ENCODE assay signal across 10 cellular contexts in genomic region chr6:7219310-7219709, GRCh38.
DNase-seq lines count a peak whose midpoint lies in the region; ATAC-seq and TF ChIP-seq lines count a peak whose summit lies in the region.
"Had no signal": no experiment of that assay in that cellular context is flagged by ENCODE, and none has a peak within 500 bp of the region (broad histone marks: within the 10 kb centered on the region; RNA-seq: fewer than 3 reads in every experiment).

No MANE protein-coding gene starts in this region.

- in situ Hi-C loops in brain microvascular endothelial cell (cut with HindIII; ENCODE audit: low pct_ligation_motif_present, low sequenced_read_pairs): no loop called here

- intact Hi-C loops in activated CD4-positive, alpha-beta memory T cell treated with anti-CD3 and anti-CD28 coated beads for 36 hours (cut with micrococcal nuclease): no loop called here
- intact Hi-C loops in right lobe of liver (cut with DNase I) (no loop called here), upper lobe of right lung (cut with DNase I) (no loop called here), ascending aorta (cut with DNase I) (loop anchor here (5.0 kb wide), 1 partner anchor 112 kb away; the partner anchor contains the start of gene RREB1)

- H3K4me1 ChIP-seq in right lobe of liver (peaks cover 0 to 80% (median 45%) of the 10 kb centered on the region in 4 donors), upper lobe of right lung (peaks cover 37% of the 10 kb centered on the region), ascending aorta (no peaks in the 10 kb centered on the region)
- H3K4me1 ChIP-seq: A549 had no signal

- H3K4me3 Mint-ChIP-seq in activated CD4-positive, alpha-beta memory T cell treated with anti-CD3 and anti-CD28 coated beads for 36 hours: no peak overlapping the region
- no peak overlapping the region for H3K4me3 Mint-ChIP-seq in activated CD4-positive, alpha-beta memory T cell treated with anti-CD3 and anti-CD28 coated beads, Interleukin-2, amount 10 ng/mL, durations not matched to agents 7 days and 5 days
- H3K4me3 Mint-ChIP-seq: immature natural killer cell had no signal

- H3K4me3 ChIP-seq in brain microvascular endothelial cell (ENCODE audit: low read depth, low read length): no peak overlapping the region
- no peak overlapping the region for H3K4me3 ChIP-seq in right lobe of liver
- no peak overlapping the region for H3K4me3 ChIP-seq in upper lobe of right lung
- H3K4me3 ChIP-seq in ascending aorta: no peak overlapping the region
- H3K4me3 ChIP-seq: A549 had no signal

- H3K27me3 Mint-ChIP-seq in activated CD4-positive, alpha-beta memory T cell treated with anti-CD3 and anti-CD28 coated beads for 36 hours: no peaks in the 10 kb centered on the region
- no peaks in the 10 kb centered on the region for H3K27me3 Mint-ChIP-seq in activated CD4-positive, alpha-beta memory T cell treated with anti-CD3 and anti-CD28 coated beads, Interleukin-2, amount 10 ng/mL, durations not matched to agents 7 days and 5 days

- TF ChIP-seq POLR2A in right lobe of liver (IDR thresholded peaks at IDR 0.05): peak; percentile 38

- H3K27ac Mint-ChIP-seq in activated CD4-positive, alpha-beta memory T cell treated with anti-CD3 and anti-CD28 coated beads for 36 hours: no peak overlapping the region
- no peak overlapping the region for H3K27ac Mint-ChIP-seq in activated CD4-positive, alpha-beta memory T cell treated with anti-CD3 and anti-CD28 coated beads, Interleukin-2, amount 10 ng/mL, durations not matched to agents 7 days and 5 days

- H3K27ac ChIP-seq in brain microvascular endothelial cell: no peak overlapping the region
- H3K27ac ChIP-seq in right lobe of liver: peak overlapping the region; percentile 69 to 95 (median 86)
- peak overlapping the region; percentile 42 for H3K27ac ChIP-seq in upper lobe of right lung
- H3K27ac ChIP-seq in ascending aorta: no peak overlapping the region
- H3K27ac ChIP-seq: A549 had no signal

- H3K4me1 Mint-ChIP-seq in activated CD4-positive, alpha-beta memory T cell treated with anti-CD3 and anti-CD28 coated beads for 36 hours (ENCODE audit: low read depth): no peaks in the 10 kb centered on the region
- H3K4me1 Mint-ChIP-seq in activated CD4-positive, alpha-beta memory T cell treated with anti-CD3 and anti-CD28 coated beads, Interleukin-2, amount 10 ng/mL, durations not matched to agents 7 days and 5 days: peaks cover 5% of the 10 kb centered on the region

- CTCF ChIA-PET in activated CD4-positive, alpha-beta memory T cell treated with anti-CD3 and anti-CD28 coated beads for 36 hours (lab: Charles Lee): no interaction called here
- CTCF ChIA-PET in activated CD4-positive, alpha-beta memory T cell treated with anti-CD3 and anti-CD28 coated beads, Interleukin-2, amount 10 ng/mL, durations not matched to agents 7 days and 5 days (lab: Charles Lee): interaction anchor here (0.7 to 1.0 kb wide), 2 partner anchors 29 to 66 kb away, joined by 3 read pairs; no protein-coding TSS in a partner anchor

- H3K9me3 ChIP-seq in right lobe of liver (no peaks in the 10 kb centered on the region), upper lobe of right lung (no peaks in the 10 kb centered on the region), ascending aorta (no peaks in the 10 kb centered on the region)
- H3K9me3 ChIP-seq: A549 had no signal

- H3K9me3 Mint-ChIP-seq in activated CD4-positive, alpha-beta memory T cell treated with anti-CD3 and anti-CD28 coated beads for 36 hours: no peaks in the 10 kb centered on the region
- no peaks in the 10 kb centered on the region for H3K9me3 Mint-ChIP-seq in activated CD4-positive, alpha-beta memory T cell treated with anti-CD3 and anti-CD28 coated beads, Interleukin-2, amount 10 ng/mL, durations not matched to agents 7 days and 5 days
- H3K9me3 Mint-ChIP-seq: immature natural killer cell had no signal

- POLR2A ChIA-PET in activated CD4-positive, alpha-beta memory T cell treated with anti-CD3 and anti-CD28 coated beads for 36 hours (lab: Charles Lee): no interaction called here
- POLR2A ChIA-PET in activated CD4-positive, alpha-beta memory T cell treated with anti-CD3 and anti-CD28 coated beads, Interleukin-2, amount 10 ng/mL, durations not matched to agents 7 days and 5 days (lab: Charles Lee): interaction anchor here (0.7 kb wide), 1 partner anchor 79 kb away, joined by 4 read pairs; no protein-coding TSS in a partner anchor

- peak; percentile 61 to 79 (median 68) for ATAC-seq in right lobe of liver
- ATAC-seq in upper lobe of right lung: peak; percentile 51
- ATAC-seq in HG03280 (IDR thresholded peaks at IDR 0.05; ENCODE audit: unreplicated experiment): no peak
- ATAC-seq in GM18909 (IDR thresholded peaks at IDR 0.05; ENCODE audit: poor library complexity, unreplicated experiment): no peak
- ATAC-seq: A549 had no signal

- no peaks in the 10 kb centered on the region for H3K27me3 ChIP-seq in brain microvascular endothelial cell (replicated peaks)
- no peaks in the 10 kb centered on the region for H3K27me3 ChIP-seq in right lobe of liver
- H3K27me3 ChIP-seq in upper lobe of right lung: no peaks in the 10 kb centered on the region
- no peaks in the 10 kb centered on the region for H3K27me3 ChIP-seq in ascending aorta

- DNase-seq in activated CD4-positive, alpha-beta memory T cell treated with anti-CD3 and anti-CD28 coated beads for 36 hours: peak; percentile 19
- no peak for DNase-seq in activated CD4-positive, alpha-beta memory T cell treated with anti-CD3 and anti-CD28 coated beads, Interleukin-2, amount 10 ng/mL, durations not matched to agents 7 days and 5 days
- peak; percentile 28 for DNase-seq in brain microvascular endothelial cell
- peak; percentile 88 to 97 (median 96) for DNase-seq in right lobe of liver
- DNase-seq in upper lobe of right lung: no peak
- no peak for DNase-seq in ascending aorta (ENCODE audit: low spot score in 2 of 2)
- DNase-seq: immature natural killer cell had no signal

- TF ChIP-seq CTCF in brain microvascular endothelial cell (IDR thresholded peaks at IDR 0.05; ENCODE audit: low read depth, low read length, missing control alignments) (no peak), right lobe of liver (IDR thresholded peaks at IDR 0.05) (no peak), upper lobe of right lung (IDR thresholded peaks at IDR 0.05) (no peak), ascending aorta (IDR thresholded peaks at IDR 0.05) (no peak)

- 18% methylated on average over 5 of the region's 6 CpGs for WGBS in right lobe of liver (ENCODE audit: insufficient coverage, low coverage, low lambda C conversion rate, missing lambda C conversion rate)

- H3K36me3 Mint-ChIP-seq in activated CD4-positive, alpha-beta memory T cell treated with anti-CD3 and anti-CD28 coated beads for 36 hours: peaks cover 26% of the 10 kb centered on the region
- H3K36me3 Mint-ChIP-seq in activated CD4-positive, alpha-beta memory T cell treated with anti-CD3 and anti-CD28 coated beads, Interleukin-2, amount 10 ng/mL, durations not matched to agents 7 days and 5 days (ENCODE audit: low read depth): peaks cover 27% of the 10 kb centered on the region

- H3K36me3 ChIP-seq in brain microvascular endothelial cell (replicated peaks): peaks cover 13% of the 10 kb centered on the region
- peaks cover 0 to 4% (median 2%) of the 10 kb centered on the region in 4 donors for H3K36me3 ChIP-seq in right lobe of liver
- H3K36me3 ChIP-seq in upper lobe of right lung: peaks cover 55% of the 10 kb centered on the region
- peaks cover 18 to 25% of the 10 kb centered on the region in 2 donors for H3K36me3 ChIP-seq in ascending aorta

Comparison
In these comparisons a context has a peak if more than half of its experiments do, and no peak if none do; other contexts are left out.
1. DNase-seq: peak in activated CD4-positive, alpha-beta memory T cell treated with anti-CD3 and anti-CD28 coated beads for 36 hours (single experiment), brain microvascular endothelial cell (single experiment) and right lobe of liver (3 of 3); none in activated CD4-positive, alpha-beta memory T cell treated with anti-CD3 and anti-CD28 coated beads, Interleukin-2, amount 10 ng/mL, durations not matched to agents 7 days and 5 days (single experiment), upper lobe of right lung (single experiment) and ascending aorta (0 of 2).
2. H3K27ac ChIP-seq: peak in right lobe of liver (3 of 3) and upper lobe of right lung (single experiment); none in brain microvascular endothelial cell (single experiment) and ascending aorta (0 of 2).
3. ATAC-seq: peak in right lobe of liver (4 of 4) and upper lobe of right lung (single experiment); none in HG03280 (single experiment) and GM18909 (single experiment).